Comparison of ENCODE assay signal across 8 cellular contexts in the genomic region with DNA sequence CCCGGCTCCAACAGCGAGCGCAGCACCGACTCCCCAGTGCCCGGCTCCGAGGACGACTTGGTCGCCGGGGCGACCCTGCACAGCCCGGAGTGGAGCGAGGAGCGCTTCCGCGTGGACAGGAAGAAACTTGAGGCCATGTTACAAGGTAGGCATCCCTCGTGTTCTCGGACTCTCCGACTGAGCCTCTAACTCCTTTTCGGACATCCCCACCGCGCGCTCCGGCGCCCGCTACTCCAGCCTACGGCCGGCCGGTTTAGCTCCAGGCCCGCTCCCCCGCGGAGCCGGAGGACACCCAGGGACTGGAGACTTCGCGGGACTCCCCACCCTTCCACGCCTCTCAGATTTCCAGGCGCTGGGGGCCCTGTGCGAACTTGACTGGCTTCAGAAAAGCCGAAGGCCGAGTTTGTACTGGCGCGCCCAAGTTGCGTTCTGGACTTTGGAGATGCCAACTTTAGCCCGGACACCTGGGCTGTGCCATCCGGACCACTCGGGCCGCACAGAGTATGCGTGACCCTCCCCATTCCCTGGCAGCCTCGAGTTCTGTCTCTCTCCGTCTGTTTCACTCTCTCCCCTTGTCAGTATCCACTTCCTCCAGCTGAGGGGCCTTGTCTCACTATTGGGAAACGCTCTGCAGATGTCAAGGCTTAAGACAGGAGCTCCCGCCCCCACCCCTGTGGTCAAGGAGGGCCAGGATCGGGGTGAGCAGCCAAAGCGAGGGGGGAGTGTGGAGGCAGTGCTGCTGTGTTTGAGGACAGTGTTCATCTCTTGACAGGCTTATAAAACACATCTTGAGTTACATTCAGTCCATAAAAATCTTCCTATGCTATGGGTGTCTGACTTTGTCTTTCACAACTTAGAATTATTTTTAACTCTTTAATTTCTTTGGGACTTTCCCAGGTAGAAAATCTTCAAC. TPM values are rescaled to one million over a fixed set of nuclear protein-coding genes. Genes with fewer than 3 reads are reported as not detected.
DNase-seq lines count a peak whose midpoint lies in the region; ATAC-seq and TF ChIP-seq lines count a peak whose summit lies in the region.

No MANE protein-coding gene starts in this region.

- peaks cover 33% of the 10 kb centered on the region for H3K27me3 Mint-ChIP-seq in activated T-helper 2 cell treated with anti-CD3 and anti-CD28 coated beads, Interferon-gamma antibody, Interleukin-2, Interleukin-4, amounts not matched to agents 10 μg/mL and 5 μg/mL and 100 μg/mL, durations not matched to agents 14 hours and 24 hours and 36 hours (ENCODE audit: low read depth)

- no peaks in the 10 kb centered on the region for H3K27me3 ChIP-seq in KMS-11 (ENCODE audit: insufficient read depth, low read depth)
- H3K27me3 ChIP-seq in cardiac muscle cell: peaks cover 3% of the 10 kb centered on the region

- H3K36me3 Mint-ChIP-seq in activated T-helper 2 cell treated with anti-CD3 and anti-CD28 coated beads, Interferon-gamma antibody, Interleukin-2, Interleukin-4, amounts not matched to agents 10 μg/mL and 5 μg/mL and 100 μg/mL, durations not matched to agents 14 hours and 24 hours and 36 hours (ENCODE audit: low read depth): no peaks in the 10 kb centered on the region

- peak overlapping the region; percentile 68 for H3K4me3 Mint-ChIP-seq in activated T-helper 2 cell treated with anti-CD3 and anti-CD28 coated beads, Interferon-gamma antibody, Interleukin-2, Interleukin-4, amounts not matched to agents 10 μg/mL and 5 μg/mL and 100 μg/mL, durations not matched to agents 14 hours and 24 hours and 36 hours (ENCODE audit: low read depth)

- no peaks in the 10 kb centered on the region for H3K79me2 ChIP-seq in KMS-11 (ENCODE audit: insufficient read depth, low read depth)

- no peak overlapping the region for H3K27ac ChIP-seq in KMS-11
- H3K27ac ChIP-seq in cardiac muscle cell: peak overlapping the region; percentile 74

- no peaks in the 10 kb centered on the region for H4K20me1 ChIP-seq in KMS-11 (ENCODE audit: insufficient read depth)

- H2AFZ ChIP-seq in KMS-11 (ENCODE audit: low read depth): peak overlapping the region; percentile 72; the same call in 1 of the 2 replicates

- peaks cover 16% of the 10 kb centered on the region for H3K4me1 Mint-ChIP-seq in activated T-helper 2 cell treated with anti-CD3 and anti-CD28 coated beads, Interferon-gamma antibody, Interleukin-2, Interleukin-4, amounts not matched to agents 10 μg/mL and 5 μg/mL and 100 μg/mL, durations not matched to agents 14 hours and 24 hours and 36 hours (ENCODE audit: low read depth)

- H3K9me3 Mint-ChIP-seq in activated T-helper 2 cell treated with anti-CD3 and anti-CD28 coated beads, Interferon-gamma antibody, Interleukin-2, Interleukin-4, amounts not matched to agents 10 μg/mL and 5 μg/mL and 100 μg/mL, durations not matched to agents 14 hours and 24 hours and 36 hours: no peaks in the 10 kb centered on the region

- no peaks in the 10 kb centered on the region for H3K36me3 ChIP-seq in KMS-11 (ENCODE audit: insufficient read depth)
- H3K36me3 ChIP-seq in cardiac muscle cell: no peaks in the 10 kb centered on the region

- ATAC-seq in omental fat pad (ENCODE audit: low FRiP score) (peak; percentile 67), HG02970 (IDR thresholded peaks at IDR 0.05; ENCODE audit: low FRiP score, unreplicated experiment) (no peak)

- H3K9ac ChIP-seq in KMS-11: no peak overlapping the region

- H3K9me3 ChIP-seq in cardiac muscle cell (ENCODE audit: low read depth): no peaks in the 10 kb centered on the region

- no peak overlapping the region for H3K4me3 ChIP-seq in KMS-11 (IDR thresholded peaks at IDR 0.05; ENCODE audit: insufficient read depth, low read depth, low read length)
- peak overlapping the region; percentile 94 for H3K4me3 ChIP-seq in cardiac muscle cell

- peak; percentile 70 for DNase-seq in DMS53 (lab: John Stamatoyannopoulos, UW)
- DNase-seq in DMS53 treated with DMSO at 0.1 percent for 48 hours (lab: John Stamatoyannopoulos, UW; ENCODE audit: unreplicated experiment): no peak
- DNase-seq in activated T-helper 2 cell treated with anti-CD3 and anti-CD28 coated beads, Interferon-gamma antibody, Interleukin-2, Interleukin-4, amounts not matched to agents 10 μg/mL and 5 μg/mL and 100 μg/mL, durations not matched to agents 14 hours and 24 hours and 36 hours (ENCODE audit: low spot score): no peak
- DNase-seq in cardiac muscle cell (ENCODE audit: low read depth in 1 of 2, low spot score in 1 of 2): peak; percentile 65 to 92
- DNase-seq in omental fat pad (ENCODE audit: low spot score): peak; percentile 40
- DNase-seq in NCI-H446 treated with DMSO at 0.1 percent for 48 hours (lab: John Stamatoyannopoulos, UW): no peak

- H3K4me2 ChIP-seq in KMS-11: peak overlapping the region; percentile 34

- H3K27ac Mint-ChIP-seq in activated T-helper 2 cell treated with anti-CD3 and anti-CD28 coated beads, Interferon-gamma antibody, Interleukin-2, Interleukin-4, amounts not matched to agents 10 μg/mL and 5 μg/mL and 100 μg/mL, durations not matched to agents 14 hours and 24 hours and 36 hours: no peak overlapping the region

- TF ChIP-seq CTCF in KMS-11 (conservative IDR thresholded peaks at IDR 0.05; ENCODE audit: low read depth, low read length) (no peak), cardiac muscle cell (IDR thresholded peaks at IDR 0.05; ENCODE audit: low read depth, low read length) (no peak), omental fat pad (IDR thresholded peaks at IDR 0.05) (no peak)

- no peaks in the 10 kb centered on the region for H3K4me1 ChIP-seq in KMS-11 (ENCODE audit: low read depth, poor library complexity, severe bottlenecking)
- peaks cover 15% of the 10 kb centered on the region for H3K4me1 ChIP-seq in cardiac muscle cell (ENCODE audit: low read depth)

- intact Hi-C loops in activated T-helper 2 cell treated with anti-CD3 and anti-CD28 coated beads, Interferon-gamma antibody, Interleukin-2, Interleukin-4, amounts not matched to agents 10 μg/mL and 5 μg/mL and 100 μg/mL, durations not matched to agents 14 hours and 24 hours and 36 hours (cut with micrococcal nuclease): loop anchor here (10.0 kb wide), 2 partner anchors 129 to 229 kb away; partner anchors contain the start of gene TFAM

RNA-seq across cellular contexts. Expression of gene BICC1, which starts 0.8 kb away (rescaled TPM):
- total RNA-seq in activated T-helper 2 cell treated with anti-CD3 and anti-CD28 coated beads, Interferon-gamma antibody, Interleukin-2, Interleukin-4, amounts not matched to agents 10 μg/mL and 5 μg/mL and 100 μg/mL, durations not matched to agents 14 hours and 24 hours and 36 hours: 0.11 and 0.21 TPM in 2 replicates
- 11.3 and 13.2 TPM in 2 replicates for total RNA-seq in cardiac muscle cell
- polyA plus RNA-seq in cardiac muscle cell: 6.4 and 7.2 TPM in 2 replicates
- total RNA-seq in omental fat pad: 10 to 100 TPM; 14.8 to 44.6 (median 27.2) TPM

Comparison
In these comparisons a context has a peak if more than half of its experiments do, and no peak if none do; other contexts are left out.
1. DNase-seq: peak in DMS53 (single experiment), cardiac muscle cell (2 of 2) and omental fat pad (single experiment); none in DMS53 treated with DMSO at 0.1 percent for 48 hours (single experiment), activated T-helper 2 cell treated with anti-CD3 and anti-CD28 coated beads, Interferon-gamma antibody, Interleukin-2, Interleukin-4, amounts not matched to agents 10 μg/mL and 5 μg/mL and 100 μg/mL, durations not matched to agents 14 hours and 24 hours and 36 hours (single experiment) and NCI-H446 treated with DMSO at 0.1 percent for 48 hours (single experiment).
2. RNA of gene BICC1, which starts 0.8 kb away (total RNA-seq): 14.8 to 44.6 TPM in omental fat pad and 11.3 to 13.2 TPM in cardiac muscle cell; 0.11 to 0.21 TPM in activated T-helper 2 cell treated with anti-CD3 and anti-CD28 coated beads, Interferon-gamma antibody, Interleukin-2, Interleukin-4, amounts not matched to agents 10 μg/mL and 5 μg/mL and 100 μg/mL, durations not matched to agents 14 hours and 24 hours and 36 hours; every median in the first group is over 10 times any median in the second.